ENCODE assay signal across 1 cellular context in the genomic region with DNA sequence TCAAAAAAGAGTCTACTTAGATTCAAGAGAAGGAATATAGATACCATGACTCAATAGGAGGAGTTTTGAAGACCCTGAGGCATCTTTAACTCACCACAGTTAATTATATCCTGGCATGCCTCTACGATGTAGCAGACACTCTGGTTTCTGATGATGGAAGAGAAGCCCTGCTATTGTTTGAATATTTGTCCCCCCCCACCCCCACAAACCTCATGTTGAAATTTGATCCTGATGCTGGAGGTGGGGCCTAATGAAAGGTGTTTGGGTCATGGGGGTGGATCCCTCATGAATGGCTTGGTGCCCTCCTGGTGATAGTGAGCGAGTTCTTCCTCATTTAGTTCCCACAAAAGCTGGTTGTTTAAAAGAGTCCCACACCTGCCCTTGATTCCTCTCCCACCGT.
TF ChIP-seq lines count a peak whose summit lies in the region.

No MANE protein-coding gene starts in this region.

TF ChIP-seq in GM23338, 12 proteins besides CTCF, POLR2A, EP300 and RAD21 (continued from another document):
- TF ChIP-seq, protein P1, sequence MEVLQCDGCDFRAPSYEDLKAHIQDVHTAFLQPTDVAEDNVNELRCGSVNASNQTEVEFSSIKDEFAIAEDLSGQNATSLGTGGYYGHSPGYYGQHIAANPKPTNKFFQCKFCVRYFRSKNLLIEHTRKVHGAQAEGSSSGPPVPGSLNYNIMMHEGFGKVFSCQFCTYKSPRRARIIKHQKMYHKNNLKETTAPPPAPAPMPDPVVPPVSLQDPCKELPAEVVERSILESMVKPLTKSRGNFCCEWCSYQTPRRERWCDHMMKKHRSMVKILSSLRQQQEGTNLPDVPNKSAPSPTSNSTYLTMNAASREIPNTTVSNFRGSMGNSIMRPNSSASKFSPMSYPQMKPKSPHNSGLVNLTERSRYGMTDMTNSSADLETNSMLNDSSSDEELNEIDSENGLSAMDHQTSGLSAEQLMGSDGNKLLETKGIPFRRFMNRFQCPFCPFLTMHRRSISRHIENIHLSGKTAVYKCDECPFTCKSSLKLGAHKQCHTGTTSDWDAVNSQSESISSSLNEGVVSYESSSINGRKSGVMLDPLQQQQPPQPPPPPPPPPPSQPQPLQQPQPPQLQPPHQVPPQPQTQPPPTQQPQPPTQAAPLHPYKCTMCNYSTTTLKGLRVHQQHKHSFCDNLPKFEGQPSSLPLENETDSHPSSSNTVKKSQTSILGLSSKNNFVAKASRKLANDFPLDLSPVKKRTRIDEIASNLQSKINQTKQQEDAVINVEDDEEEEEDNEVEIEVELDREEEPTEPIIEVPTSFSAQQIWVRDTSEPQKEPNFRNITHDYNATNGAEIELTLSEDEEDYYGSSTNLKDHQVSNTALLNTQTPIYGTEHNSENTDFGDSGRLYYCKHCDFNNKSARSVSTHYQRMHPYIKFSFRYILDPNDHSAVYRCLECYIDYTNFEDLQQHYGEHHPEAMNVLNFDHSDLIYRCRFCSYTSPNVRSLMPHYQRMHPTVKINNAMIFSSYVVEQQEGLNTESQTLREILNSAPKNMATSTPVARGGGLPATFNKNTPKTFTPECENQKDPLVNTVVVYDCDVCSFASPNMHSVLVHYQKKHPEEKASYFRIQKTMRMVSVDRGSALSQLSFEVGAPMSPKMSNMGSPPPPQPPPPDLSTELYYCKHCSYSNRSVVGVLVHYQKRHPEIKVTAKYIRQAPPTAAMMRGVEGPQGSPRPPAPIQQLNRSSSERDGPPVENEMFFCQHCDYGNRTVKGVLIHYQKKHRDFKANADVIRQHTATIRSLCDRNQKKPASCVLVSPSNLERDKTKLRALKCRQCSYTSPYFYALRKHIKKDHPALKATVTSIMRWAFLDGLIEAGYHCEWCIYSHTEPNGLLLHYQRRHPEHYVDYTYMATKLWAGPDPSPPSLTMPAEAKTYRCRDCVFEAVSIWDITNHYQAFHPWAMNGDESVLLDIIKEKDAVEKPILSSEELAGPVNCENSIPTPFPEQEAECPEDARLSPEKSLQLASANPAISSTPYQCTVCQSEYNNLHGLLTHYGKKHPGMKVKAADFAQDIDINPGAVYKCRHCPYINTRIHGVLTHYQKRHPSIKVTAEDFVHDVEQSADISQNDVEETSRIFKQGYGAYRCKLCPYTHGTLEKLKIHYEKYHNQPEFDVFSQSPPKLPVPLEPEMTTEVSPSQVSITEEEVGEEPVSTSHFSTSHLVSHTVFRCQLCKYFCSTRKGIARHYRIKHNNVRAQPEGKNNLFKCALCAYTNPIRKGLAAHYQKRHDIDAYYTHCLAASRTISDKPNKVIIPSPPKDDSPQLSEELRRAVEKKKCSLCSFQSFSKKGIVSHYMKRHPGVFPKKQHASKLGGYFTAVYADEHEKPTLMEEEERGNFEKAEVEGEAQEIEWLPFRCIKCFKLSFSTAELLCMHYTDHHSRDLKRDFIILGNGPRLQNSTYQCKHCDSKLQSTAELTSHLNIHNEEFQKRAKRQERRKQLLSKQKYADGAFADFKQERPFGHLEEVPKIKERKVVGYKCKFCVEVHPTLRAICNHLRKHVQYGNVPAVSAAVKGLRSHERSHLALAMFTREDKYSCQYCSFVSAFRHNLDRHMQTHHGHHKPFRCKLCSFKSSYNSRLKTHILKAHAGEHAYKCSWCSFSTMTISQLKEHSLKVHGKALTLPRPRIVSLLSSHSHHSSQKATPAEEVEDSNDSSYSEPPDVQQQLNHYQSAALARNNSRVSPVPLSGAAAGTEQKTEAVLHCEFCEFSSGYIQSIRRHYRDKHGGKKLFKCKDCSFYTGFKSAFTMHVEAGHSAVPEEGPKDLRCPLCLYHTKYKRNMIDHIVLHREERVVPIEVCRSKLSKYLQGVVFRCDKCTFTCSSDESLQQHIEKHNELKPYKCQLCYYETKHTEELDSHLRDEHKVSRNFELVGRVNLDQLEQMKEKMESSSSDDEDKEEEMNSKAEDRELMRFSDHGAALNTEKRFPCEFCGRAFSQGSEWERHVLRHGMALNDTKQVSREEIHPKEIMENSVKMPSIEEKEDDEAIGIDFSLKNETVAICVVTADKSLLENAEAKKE (CRISPR knock-in tag; IDR thresholded peaks at IDR 0.05): no peak
- no peak for TF ChIP-seq ZNF331 (CRISPR knock-in tag; IDR thresholded peaks at IDR 0.05; ENCODE audit: low read depth)
- no peak for TF ChIP-seq ZNF114 (CRISPR knock-in tag; IDR thresholded peaks at IDR 0.05)
- no peak for TF ChIP-seq NANOG (IDR thresholded peaks at IDR 0.05; ENCODE audit: borderline replicate concordance)
- no peak for TF ChIP-seq STAT1 (IDR thresholded peaks at IDR 0.05; ENCODE audit: unreplicated experiment)
- TF ChIP-seq JUNB (IDR thresholded peaks at IDR 0.05; ENCODE audit: unreplicated experiment): no peak
- no peak for TF ChIP-seq POLR2AphosphoS5 (IDR thresholded peaks at IDR 0.05; ENCODE audit: low read depth)
- no peak for TF ChIP-seq EZH2phosphoT487 (IDR thresholded peaks at IDR 0.05; ENCODE audit: unreplicated experiment)
- TF ChIP-seq, protein P2, sequence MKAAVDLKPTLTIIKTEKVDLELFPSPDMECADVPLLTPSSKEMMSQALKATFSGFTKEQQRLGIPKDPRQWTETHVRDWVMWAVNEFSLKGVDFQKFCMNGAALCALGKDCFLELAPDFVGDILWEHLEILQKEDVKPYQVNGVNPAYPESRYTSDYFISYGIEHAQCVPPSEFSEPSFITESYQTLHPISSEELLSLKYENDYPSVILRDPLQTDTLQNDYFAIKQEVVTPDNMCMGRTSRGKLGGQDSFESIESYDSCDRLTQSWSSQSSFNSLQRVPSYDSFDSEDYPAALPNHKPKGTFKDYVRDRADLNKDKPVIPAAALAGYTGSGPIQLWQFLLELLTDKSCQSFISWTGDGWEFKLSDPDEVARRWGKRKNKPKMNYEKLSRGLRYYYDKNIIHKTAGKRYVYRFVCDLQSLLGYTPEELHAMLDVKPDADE (IDR thresholded peaks at IDR 0.05): no peak
- TF ChIP-seq, protein P3, sequence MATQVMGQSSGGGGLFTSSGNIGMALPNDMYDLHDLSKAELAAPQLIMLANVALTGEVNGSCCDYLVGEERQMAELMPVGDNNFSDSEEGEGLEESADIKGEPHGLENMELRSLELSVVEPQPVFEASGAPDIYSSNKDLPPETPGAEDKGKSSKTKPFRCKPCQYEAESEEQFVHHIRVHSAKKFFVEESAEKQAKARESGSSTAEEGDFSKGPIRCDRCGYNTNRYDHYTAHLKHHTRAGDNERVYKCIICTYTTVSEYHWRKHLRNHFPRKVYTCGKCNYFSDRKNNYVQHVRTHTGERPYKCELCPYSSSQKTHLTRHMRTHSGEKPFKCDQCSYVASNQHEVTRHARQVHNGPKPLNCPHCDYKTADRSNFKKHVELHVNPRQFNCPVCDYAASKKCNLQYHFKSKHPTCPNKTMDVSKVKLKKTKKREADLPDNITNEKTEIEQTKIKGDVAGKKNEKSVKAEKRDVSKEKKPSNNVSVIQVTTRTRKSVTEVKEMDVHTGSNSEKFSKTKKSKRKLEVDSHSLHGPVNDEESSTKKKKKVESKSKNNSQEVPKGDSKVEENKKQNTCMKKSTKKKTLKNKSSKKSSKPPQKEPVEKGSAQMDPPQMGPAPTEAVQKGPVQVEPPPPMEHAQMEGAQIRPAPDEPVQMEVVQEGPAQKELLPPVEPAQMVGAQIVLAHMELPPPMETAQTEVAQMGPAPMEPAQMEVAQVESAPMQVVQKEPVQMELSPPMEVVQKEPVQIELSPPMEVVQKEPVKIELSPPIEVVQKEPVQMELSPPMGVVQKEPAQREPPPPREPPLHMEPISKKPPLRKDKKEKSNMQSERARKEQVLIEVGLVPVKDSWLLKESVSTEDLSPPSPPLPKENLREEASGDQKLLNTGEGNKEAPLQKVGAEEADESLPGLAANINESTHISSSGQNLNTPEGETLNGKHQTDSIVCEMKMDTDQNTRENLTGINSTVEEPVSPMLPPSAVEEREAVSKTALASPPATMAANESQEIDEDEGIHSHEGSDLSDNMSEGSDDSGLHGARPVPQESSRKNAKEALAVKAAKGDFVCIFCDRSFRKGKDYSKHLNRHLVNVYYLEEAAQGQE (IDR thresholded peaks at IDR 0.05; ENCODE audit: unreplicated experiment): no peak
- no peak for TF ChIP-seq CREB1 (CRISPR knock-in tag; IDR thresholded peaks at IDR 0.05; ENCODE audit: low read depth)
TF ChIP-seq in GM23338: peak in this region for 0.
